In the genomic region with DNA sequence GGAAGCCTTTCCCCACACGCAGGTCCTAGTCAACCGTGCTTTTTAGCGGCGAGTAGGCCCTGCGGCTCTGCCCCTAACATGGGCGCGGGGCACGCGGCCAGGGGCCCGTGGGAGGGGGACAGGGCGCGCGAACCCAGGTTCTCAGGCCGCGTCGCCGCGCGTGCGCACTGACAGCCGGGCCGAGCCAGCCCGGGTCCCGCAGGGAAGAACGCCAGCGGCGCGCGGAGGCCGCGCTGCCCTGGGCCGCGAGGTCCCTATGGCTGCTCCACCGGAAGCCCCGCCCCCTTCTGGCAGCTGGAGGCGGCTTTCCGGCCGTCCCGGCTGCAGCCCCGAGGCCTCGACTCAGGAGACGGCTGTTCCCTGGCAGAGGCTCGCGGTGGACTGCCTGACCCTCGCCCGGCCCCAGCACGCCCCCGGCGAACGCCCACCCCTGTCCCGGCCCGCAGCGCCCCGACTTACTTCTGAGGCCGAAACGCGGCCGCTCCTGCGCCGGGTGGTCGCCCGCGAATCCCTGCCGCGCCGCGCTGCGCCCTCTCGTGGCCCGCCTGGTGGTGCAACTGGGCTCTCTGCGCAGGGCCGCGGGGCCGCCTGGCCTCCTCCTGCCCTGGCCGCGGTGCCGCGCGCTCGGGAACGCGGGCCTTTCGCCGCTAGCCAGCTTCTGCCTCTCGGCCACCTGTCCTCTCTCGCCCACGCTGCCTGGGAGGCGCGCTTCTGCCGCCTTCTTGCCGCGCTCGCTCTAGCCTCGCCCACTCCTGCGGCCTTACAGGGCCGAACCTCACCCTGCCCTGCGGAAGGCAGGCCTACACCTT, we compare ENCODE assay signal across 1 cellular context.
TF ChIP-seq lines count a peak whose summit lies in the region.

No MANE protein-coding gene starts in this region.

TF ChIP-seq in K562, 482 proteins besides CTCF, POLR2A, EP300 and RAD21 (continued from another document and continues in another):
- TF ChIP-seq, protein P1, sequence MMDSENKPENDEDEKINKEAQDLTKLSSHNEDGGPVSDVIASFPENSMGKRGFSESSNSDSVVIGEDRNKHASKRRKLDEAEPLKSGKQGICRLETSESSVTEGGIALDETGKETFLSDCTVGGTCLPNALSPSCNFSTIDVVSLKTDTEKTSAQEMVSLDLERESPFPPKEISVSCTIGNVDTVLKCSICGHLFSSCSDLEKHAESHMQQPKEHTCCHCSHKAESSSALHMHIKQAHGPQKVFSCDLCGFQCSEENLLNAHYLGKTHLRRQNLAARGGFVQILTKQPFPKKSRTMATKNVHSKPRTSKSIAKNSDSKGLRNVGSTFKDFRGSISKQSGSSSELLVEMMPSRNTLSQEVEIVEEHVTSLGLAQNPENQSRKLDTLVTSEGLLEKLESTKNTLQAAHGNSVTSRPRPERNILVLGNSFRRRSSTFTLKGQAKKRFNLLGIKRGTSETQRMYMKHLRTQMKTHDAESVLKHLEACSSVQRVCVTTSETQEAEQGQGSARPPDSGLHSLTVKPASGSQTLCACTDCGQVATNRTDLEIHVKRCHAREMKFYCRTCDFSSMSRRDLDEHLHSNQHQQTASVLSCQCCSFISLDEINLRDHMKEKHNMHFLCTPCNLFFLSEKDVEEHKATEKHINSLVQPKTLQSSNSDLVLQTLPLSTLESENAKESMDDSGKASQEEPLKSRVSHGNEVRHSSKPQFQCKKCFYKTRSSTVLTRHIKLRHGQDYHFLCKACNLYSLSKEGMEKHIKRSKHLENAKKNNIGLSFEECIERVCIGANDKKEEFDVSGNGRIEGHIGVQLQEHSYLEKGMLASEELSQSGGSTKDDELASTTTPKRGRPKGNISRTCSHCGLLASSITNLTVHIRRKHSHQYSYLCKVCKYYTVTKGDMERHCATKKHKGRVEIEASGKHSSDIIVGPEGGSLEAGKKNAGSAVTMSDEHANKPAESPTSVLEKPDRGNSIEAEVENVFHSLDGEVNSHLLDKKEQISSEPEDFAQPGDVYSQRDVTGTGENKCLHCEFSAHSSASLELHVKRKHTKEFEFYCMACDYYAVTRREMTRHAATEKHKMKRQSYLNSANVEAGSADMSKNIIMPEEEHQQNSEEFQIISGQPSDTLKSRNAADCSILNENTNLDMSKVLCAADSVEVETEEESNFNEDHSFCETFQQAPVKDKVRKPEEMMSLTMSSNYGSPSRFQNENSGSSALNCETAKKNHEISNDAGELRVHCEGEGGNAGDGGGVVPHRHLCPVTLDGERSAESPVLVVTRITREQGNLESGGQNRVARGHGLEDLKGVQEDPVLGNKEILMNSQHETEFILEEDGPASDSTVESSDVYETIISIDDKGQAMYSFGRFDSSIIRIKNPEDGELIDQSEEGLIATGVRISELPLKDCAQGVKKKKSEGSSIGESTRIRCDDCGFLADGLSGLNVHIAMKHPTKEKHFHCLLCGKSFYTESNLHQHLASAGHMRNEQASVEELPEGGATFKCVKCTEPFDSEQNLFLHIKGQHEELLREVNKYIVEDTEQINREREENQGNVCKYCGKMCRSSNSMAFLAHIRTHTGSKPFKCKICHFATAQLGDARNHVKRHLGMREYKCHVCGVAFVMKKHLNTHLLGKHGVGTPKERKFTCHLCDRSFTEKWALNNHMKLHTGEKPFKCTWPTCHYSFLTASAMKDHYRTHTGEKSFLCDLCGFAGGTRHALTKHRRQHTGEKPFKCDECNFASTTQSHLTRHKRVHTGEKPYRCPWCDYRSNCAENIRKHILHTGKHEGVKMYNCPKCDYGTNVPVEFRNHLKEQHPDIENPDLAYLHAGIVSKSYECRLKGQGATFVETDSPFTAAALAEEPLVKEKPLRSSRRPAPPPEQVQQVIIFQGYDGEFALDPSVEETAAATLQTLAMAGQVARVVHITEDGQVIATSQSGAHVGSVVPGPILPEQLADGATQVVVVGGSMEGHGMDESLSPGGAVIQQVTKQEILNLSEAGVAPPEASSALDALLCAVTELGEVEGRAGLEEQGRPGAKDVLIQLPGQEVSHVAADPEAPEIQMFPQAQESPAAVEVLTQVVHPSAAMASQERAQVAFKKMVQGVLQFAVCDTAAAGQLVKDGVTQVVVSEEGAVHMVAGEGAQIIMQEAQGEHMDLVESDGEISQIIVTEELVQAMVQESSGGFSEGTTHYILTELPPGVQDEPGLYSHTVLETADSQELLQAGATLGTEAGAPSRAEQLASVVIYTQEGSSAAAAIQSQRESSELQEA (IDR thresholded peaks at IDR 0.05; ENCODE audit: low read depth): no peak
- TF ChIP-seq, protein P2, sequence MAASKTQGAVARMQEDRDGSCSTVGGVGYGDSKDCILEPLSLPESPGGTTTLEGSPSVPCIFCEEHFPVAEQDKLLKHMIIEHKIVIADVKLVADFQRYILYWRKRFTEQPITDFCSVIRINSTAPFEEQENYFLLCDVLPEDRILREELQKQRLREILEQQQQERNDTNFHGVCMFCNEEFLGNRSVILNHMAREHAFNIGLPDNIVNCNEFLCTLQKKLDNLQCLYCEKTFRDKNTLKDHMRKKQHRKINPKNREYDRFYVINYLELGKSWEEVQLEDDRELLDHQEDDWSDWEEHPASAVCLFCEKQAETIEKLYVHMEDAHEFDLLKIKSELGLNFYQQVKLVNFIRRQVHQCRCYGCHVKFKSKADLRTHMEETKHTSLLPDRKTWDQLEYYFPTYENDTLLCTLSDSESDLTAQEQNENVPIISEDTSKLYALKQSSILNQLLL (CRISPR knock-in tag; IDR thresholded peaks at IDR 0.05; ENCODE audit: borderline replicate concordance): no peak
- TF ChIP-seq, protein P3, sequence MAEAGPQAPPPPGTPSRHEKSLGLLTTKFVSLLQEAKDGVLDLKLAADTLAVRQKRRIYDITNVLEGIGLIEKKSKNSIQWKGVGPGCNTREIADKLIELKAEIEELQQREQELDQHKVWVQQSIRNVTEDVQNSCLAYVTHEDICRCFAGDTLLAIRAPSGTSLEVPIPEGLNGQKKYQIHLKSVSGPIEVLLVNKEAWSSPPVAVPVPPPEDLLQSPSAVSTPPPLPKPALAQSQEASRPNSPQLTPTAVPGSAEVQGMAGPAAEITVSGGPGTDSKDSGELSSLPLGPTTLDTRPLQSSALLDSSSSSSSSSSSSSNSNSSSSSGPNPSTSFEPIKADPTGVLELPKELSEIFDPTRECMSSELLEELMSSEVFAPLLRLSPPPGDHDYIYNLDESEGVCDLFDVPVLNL (CRISPR knock-in tag; IDR thresholded peaks at IDR 0.05; ENCODE audit: low read depth): no peak; the same call in none of the 2 replicates
- TF ChIP-seq TGIF2 (CRISPR knock-in tag; IDR thresholded peaks at IDR 0.05) (peak; percentile 78; the same call in 1 of the 2 replicates), YBX1 (IDR thresholded peaks at IDR 0.05) (no peak), NEUROD1 (IDR thresholded peaks at IDR 0.05; ENCODE audit: borderline replicate concordance, low read depth, low read length, partially characterized antibody) (peak; percentile 29), FOS (IDR thresholded peaks at IDR 0.05; ENCODE audit: extremely low read depth, insufficient read length) (no peak), RBM15 (IDR thresholded peaks at IDR 0.05; ENCODE audit: insufficient read depth, low read length) (no peak), KLF13 (tag; IDR thresholded peaks at IDR 0.05; ENCODE audit: borderline replicate concordance, low read depth) (0 out of 2 replicates have a peak, but pooled peaks have one; percentile 21), NFATC3 (IDR thresholded peaks at IDR 0.05) (no peak), EZH2 (IDR thresholded peaks at IDR 0.05; ENCODE audit: borderline replicate concordance, low read depth, low read length) (no peak), ZNF668 (CRISPR knock-in tag; IDR thresholded peaks at IDR 0.05) (peak; percentile 81; the same call in 1 of the 2 replicates), BMI1 (IDR thresholded peaks at IDR 0.05; ENCODE audit: low read length) (no peak), GABPB2 (CRISPR knock-in tag; conservative IDR thresholded peaks at IDR 0.05) (no peak; the same call in 1 of the 2 replicates), ZNF699 (CRISPR knock-in tag; IDR thresholded peaks at IDR 0.05; ENCODE audit: insufficient replicate concordance) (no peak), ZNF764 (CRISPR knock-in tag; IDR thresholded peaks at IDR 0.05; ENCODE audit: low read depth) (0 out of 2 replicates have a peak, but pooled peaks have one; percentile 3), CAMTA2 (CRISPR knock-in tag; conservative IDR thresholded peaks at IDR 0.05) (0 out of 2 replicates have a peak, but pooled peaks have one; percentile 21), NR1H2 (CRISPR knock-in tag; IDR thresholded peaks at IDR 0.05) (peak; percentile 59; the same call in 1 of the 2 replicates)
- TF ChIP-seq, protein P4, sequence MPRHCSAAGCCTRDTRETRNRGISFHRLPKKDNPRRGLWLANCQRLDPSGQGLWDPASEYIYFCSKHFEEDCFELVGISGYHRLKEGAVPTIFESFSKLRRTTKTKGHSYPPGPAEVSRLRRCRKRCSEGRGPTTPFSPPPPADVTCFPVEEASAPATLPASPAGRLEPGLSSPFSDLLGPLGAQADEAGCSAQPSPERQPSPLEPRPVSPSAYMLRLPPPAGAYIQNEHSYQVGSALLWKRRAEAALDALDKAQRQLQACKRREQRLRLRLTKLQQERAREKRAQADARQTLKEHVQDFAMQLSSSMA (CRISPR knock-in tag; IDR thresholded peaks at IDR 0.05): 0 out of 2 replicates have a peak, but pooled peaks have one; percentile 19
- TF ChIP-seq, protein P5, sequence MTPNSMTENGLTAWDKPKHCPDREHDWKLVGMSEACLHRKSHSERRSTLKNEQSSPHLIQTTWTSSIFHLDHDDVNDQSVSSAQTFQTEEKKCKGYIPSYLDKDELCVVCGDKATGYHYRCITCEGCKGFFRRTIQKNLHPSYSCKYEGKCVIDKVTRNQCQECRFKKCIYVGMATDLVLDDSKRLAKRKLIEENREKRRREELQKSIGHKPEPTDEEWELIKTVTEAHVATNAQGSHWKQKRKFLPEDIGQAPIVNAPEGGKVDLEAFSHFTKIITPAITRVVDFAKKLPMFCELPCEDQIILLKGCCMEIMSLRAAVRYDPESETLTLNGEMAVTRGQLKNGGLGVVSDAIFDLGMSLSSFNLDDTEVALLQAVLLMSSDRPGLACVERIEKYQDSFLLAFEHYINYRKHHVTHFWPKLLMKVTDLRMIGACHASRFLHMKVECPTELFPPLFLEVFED (CRISPR knock-in tag; conservative IDR thresholded peaks at IDR 0.05): 0 out of 2 replicates have a peak, but pooled peaks have one; percentile 11
- TF ChIP-seq, protein P6, sequence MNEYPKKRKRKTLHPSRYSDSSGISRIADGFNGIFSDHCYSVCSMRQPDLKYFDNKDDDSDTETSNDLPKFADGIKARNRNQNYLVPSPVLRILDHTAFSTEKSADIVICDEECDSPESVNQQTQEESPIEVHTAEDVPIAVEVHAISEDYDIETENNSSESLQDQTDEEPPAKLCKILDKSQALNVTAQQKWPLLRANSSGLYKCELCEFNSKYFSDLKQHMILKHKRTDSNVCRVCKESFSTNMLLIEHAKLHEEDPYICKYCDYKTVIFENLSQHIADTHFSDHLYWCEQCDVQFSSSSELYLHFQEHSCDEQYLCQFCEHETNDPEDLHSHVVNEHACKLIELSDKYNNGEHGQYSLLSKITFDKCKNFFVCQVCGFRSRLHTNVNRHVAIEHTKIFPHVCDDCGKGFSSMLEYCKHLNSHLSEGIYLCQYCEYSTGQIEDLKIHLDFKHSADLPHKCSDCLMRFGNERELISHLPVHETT (CRISPR knock-in tag; conservative IDR thresholded peaks at IDR 0.05 in 1 of 2, IDR thresholded peaks at IDR 0.05 in 1 of 2): peak in 1 of 2 experiments; percentile 80; a peak in 2 of 4 replicates
- TF ChIP-seq, protein P7, sequence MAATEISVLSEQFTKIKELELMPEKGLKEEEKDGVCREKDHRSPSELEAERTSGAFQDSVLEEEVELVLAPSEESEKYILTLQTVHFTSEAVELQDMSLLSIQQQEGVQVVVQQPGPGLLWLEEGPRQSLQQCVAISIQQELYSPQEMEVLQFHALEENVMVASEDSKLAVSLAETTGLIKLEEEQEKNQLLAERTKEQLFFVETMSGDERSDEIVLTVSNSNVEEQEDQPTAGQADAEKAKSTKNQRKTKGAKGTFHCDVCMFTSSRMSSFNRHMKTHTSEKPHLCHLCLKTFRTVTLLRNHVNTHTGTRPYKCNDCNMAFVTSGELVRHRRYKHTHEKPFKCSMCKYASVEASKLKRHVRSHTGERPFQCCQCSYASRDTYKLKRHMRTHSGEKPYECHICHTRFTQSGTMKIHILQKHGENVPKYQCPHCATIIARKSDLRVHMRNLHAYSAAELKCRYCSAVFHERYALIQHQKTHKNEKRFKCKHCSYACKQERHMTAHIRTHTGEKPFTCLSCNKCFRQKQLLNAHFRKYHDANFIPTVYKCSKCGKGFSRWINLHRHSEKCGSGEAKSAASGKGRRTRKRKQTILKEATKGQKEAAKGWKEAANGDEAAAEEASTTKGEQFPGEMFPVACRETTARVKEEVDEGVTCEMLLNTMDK (IDR thresholded peaks at IDR 0.05; ENCODE audit: borderline replicate concordance, insufficient read depth, low read depth, low read length, poor library complexity, severe bottlenecking): peak; percentile 96
- TF ChIP-seq, protein P8, sequence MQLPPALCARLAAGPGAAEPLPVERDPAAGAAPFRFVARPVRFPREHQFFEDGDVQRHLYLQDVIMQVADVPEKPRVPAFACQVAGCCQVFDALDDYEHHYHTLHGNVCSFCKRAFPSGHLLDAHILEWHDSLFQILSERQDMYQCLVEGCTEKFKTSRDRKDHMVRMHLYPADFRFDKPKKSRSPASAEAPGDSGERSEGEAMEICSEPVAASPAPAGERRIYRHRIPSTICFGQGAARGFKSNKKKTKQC (CRISPR knock-in tag; IDR thresholded peaks at IDR 0.05): peak; percentile 84
- TF ChIP-seq, protein P9, sequence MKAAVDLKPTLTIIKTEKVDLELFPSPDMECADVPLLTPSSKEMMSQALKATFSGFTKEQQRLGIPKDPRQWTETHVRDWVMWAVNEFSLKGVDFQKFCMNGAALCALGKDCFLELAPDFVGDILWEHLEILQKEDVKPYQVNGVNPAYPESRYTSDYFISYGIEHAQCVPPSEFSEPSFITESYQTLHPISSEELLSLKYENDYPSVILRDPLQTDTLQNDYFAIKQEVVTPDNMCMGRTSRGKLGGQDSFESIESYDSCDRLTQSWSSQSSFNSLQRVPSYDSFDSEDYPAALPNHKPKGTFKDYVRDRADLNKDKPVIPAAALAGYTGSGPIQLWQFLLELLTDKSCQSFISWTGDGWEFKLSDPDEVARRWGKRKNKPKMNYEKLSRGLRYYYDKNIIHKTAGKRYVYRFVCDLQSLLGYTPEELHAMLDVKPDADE (conservative IDR thresholded peaks at IDR 0.05; ENCODE audit: control insufficient read depth, low read depth, low read length): 0 out of 2 replicates have a peak, but pooled peaks have one; percentile 57
- TF ChIP-seq, protein P10, sequence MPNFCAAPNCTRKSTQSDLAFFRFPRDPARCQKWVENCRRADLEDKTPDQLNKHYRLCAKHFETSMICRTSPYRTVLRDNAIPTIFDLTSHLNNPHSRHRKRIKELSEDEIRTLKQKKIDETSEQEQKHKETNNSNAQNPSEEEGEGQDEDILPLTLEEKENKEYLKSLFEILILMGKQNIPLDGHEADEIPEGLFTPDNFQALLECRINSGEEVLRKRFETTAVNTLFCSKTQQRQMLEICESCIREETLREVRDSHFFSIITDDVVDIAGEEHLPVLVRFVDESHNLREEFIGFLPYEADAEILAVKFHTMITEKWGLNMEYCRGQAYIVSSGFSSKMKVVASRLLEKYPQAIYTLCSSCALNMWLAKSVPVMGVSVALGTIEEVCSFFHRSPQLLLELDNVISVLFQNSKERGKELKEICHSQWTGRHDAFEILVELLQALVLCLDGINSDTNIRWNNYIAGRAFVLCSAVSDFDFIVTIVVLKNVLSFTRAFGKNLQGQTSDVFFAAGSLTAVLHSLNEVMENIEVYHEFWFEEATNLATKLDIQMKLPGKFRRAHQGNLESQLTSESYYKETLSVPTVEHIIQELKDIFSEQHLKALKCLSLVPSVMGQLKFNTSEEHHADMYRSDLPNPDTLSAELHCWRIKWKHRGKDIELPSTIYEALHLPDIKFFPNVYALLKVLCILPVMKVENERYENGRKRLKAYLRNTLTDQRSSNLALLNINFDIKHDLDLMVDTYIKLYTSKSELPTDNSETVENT (CRISPR knock-in tag; IDR thresholded peaks at IDR 0.05): peak; percentile 78
